ENCODE assay signal across 15 cellular contexts in the genomic region with DNA sequence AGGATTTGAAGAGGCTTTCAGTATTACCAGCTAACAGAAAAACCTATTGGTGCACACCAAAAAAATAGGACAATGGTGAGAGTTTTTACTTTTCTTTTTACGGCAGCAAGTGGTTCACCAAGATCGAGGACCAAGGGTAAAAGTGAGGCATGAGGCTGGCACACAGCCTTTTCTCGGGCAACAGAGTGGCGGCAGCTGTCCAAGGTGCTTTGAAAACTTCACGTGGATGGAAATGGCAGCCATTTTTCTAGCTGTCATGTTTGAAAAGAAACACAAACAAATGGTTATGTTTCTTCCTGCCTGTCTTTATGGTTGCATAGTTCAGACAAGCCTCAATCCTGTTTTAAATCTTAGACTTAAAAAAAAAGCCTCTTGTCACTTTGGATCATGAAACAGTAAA.
DNase-seq lines count a peak whose midpoint lies in the region; ATAC-seq, FAIRE-seq and TF ChIP-seq lines count a peak whose summit lies in the region.
"Had no signal": no experiment of that assay in that cellular context is flagged by ENCODE, and none has a peak within 500 bp of the region (broad histone marks: within the 10 kb centered on the region; RNA-seq: fewer than 3 reads in every experiment).

No MANE protein-coding gene starts in this region.

- TF ChIP-seq CTCF in A549 (IDR thresholded peaks at IDR 0.05), result no peak
- TF ChIP-seq CTCF in HCT116 (IDR thresholded peaks at IDR 0.05 in 2 of 3, conservative IDR thresholded peaks at IDR 0.05 in 1 of 3; ENCODE audit: borderline replicate concordance in 1 of 3, insufficient read depth in 1 of 3, low read depth in 2 of 3, low read length in 2 of 3), result no peak
- no peak for TF ChIP-seq CTCF in epithelial cell of esophagus (IDR thresholded peaks at IDR 0.05; ENCODE audit: insufficient read depth, low read depth, low read length, missing control alignments)
- no peak for TF ChIP-seq CTCF in type B pancreatic cell (conservative IDR thresholded peaks at IDR 0.05)
- TF ChIP-seq CTCF in transverse colon (IDR thresholded peaks at IDR 0.05), result no peak

- no peaks in the 10 kb centered on the region for H3K4me1 Mint-ChIP-seq in type B pancreatic cell (ENCODE audit: unreplicated experiment)
- H3K4me1 Mint-ChIP-seq: CD8-positive, alpha-beta memory T cell had no signal

- TF ChIP-seq POLR2A in A549 (IDR thresholded peaks at IDR 0.05; ENCODE audit: low read length), result no peak
- TF ChIP-seq POLR2A in HCT116 (IDR thresholded peaks at IDR 0.05; ENCODE audit: borderline replicate concordance, extremely low read depth, insufficient read depth, insufficient read length), result no peak
- no peak for TF ChIP-seq POLR2A in transverse colon (IDR thresholded peaks at IDR 0.05)

- H4K20me1 ChIP-seq in HCT116 (ENCODE audit: insufficient read depth), result no peaks in the 10 kb centered on the region

- H3K9me2 ChIP-seq in HCT116 (ENCODE audit: insufficient read depth), result no peaks in the 10 kb centered on the region

- H3K9ac ChIP-seq in HCT116 (ENCODE audit: low read length), result no peak overlapping the region

- H3K4me1 ChIP-seq in A549 (no peaks in the 10 kb centered on the region), HCT116 (ENCODE audit: control insufficient read depth in 1 of 2, insufficient read depth in 2 of 2, low read length in 2 of 2) (no peaks in the 10 kb centered on the region), transverse colon (no peaks in the 10 kb centered on the region)
- H3K4me1 ChIP-seq: Caco-2 had no signal

- H3K4me2 ChIP-seq in A549 (no peak overlapping the region), HCT116 (ENCODE audit: low read length) (no peak overlapping the region)

- H3K27me3 Mint-ChIP-seq in type B pancreatic cell, result no peaks in the 10 kb centered on the region
- H3K27me3 Mint-ChIP-seq: CD8-positive, alpha-beta memory T cell had no signal

- no peak for FAIRE-seq in A549 (lab: Jason Lieb, UNC)
- FAIRE-seq: GM18507 had no signal

- CTCF ChIA-PET in A549 (lab: Yijun Ruan, JAX), result interaction anchor here (1.6 kb wide), 1 partner anchor 9 kb away, joined by 5 read pairs; no protein-coding TSS in a partner anchor
- CTCF ChIA-PET in HCT116 (lab: Charles Lee), result interaction anchor here (2.8 kb wide), 1 partner anchor 145 kb away, joined by 21 read pairs; no protein-coding TSS in a partner anchor

- no peak for TF ChIP-seq RAD21 in A549 (conservative IDR thresholded peaks at IDR 0.05 in 1 of 2, IDR thresholded peaks at IDR 0.05 in 1 of 2)
- no peak for TF ChIP-seq RAD21 in HCT116 (IDR thresholded peaks at IDR 0.05; ENCODE audit: low read depth)

- no peaks in the 10 kb centered on the region for H3K36me3 Mint-ChIP-seq in type B pancreatic cell

- no peak overlapping the region for H2AFZ ChIP-seq in HCT116 (ENCODE audit: low read depth, low read length, poor library complexity, severe bottlenecking)

- no peak for DNase-seq in A549 (ENCODE audit: low read depth in 1 of 2, low spot score in 1 of 2)
- no peak for DNase-seq in HCT116 (ENCODE audit: low read depth, low spot score)
- DNase-seq in epithelial cell of esophagus (ENCODE audit: low read depth), result peak; percentile 4
- DNase-seq in type B pancreatic cell (ENCODE audit: extremely low spot score, unreplicated experiment), result no peak
- no peak for DNase-seq in NCI-H82 treated with DMSO at 0.1 percent for 48 hours (lab: John Stamatoyannopoulos, UW; ENCODE audit: unreplicated experiment)
- no peak for DNase-seq in transverse colon
- DNase-seq: Caco-2; CD8-positive, alpha-beta memory T cell; DMS53; GF-D8; HCEC 1CT; IMR-90; KG1 had no signal

- H3K4me3 Mint-ChIP-seq in type B pancreatic cell, result no peak overlapping the region
- H3K4me3 Mint-ChIP-seq: CD8-positive, alpha-beta memory T cell had no signal

- H3K36me3 ChIP-seq in HCT116 (ENCODE audit: control insufficient read depth in 1 of 2, insufficient read depth in 2 of 2, low read length in 2 of 2), result no peaks in the 10 kb centered on the region
- H3K36me3 ChIP-seq in transverse colon, result no peaks in the 10 kb centered on the region

- no TSS peak for BruUV-seq in HCT116 (replicated peaks; lab: Mats Ljungman, UMichigan)

- WGBS in A549 (ENCODE audit: missing lambda C conversion rate), result 18% methylated on average over 5 of the region's 5 CpGs
- WGBS in transverse colon (ENCODE audit: low coverage in 1 of 2), 2 donors, result 65% methylated on average over 5 of the region's 5 CpGs; no CpG with 5 or more reads in 1 of the 2 donors

- POLR2A ChIA-PET in A549 (lab: Yijun Ruan, JAX) (no interaction called here), HCT116 (lab: Charles Lee) (no interaction called here)

- in situ Hi-C loops in transverse colon (cut with MboI; ENCODE audit: low pct_ligation_motif_present in 1 of 4, low pct_unique_long_range_greater_than_20kb in 1 of 4, low sequenced_read_pairs in 3 of 4), result no loop called here

- H3K27ac Mint-ChIP-seq in type B pancreatic cell, result no peak overlapping the region
- H3K27ac Mint-ChIP-seq: CD8-positive, alpha-beta memory T cell had no signal

- intact Hi-C loops in HCT116 (cut with micrococcal nuclease) (loop anchor here (5.0 kb wide), 2 partner anchors 143 to 538 kb away; no protein-coding TSS in a partner anchor), transverse colon (cut with DNase I; ENCODE audit: low total_unique reads) (no loop called here)

- H3K27ac ChIP-seq in A549 (no peak overlapping the region), HCT116 (ENCODE audit: low read depth, low read length) (no peak overlapping the region), transverse colon (no peak overlapping the region)

- no peak for ATAC-seq in A549
- ATAC-seq in HCT116, result no peak

- no peaks in the 10 kb centered on the region for H3K79me2 ChIP-seq in HCT116 (ENCODE audit: insufficient read depth, low read length)

- TF ChIP-seq EP300 in A549 (IDR thresholded peaks at IDR 0.05) (no peak), transverse colon (IDR thresholded peaks at IDR 0.05; ENCODE audit: low read depth) (no peak)

- H3K4me3 ChIP-seq in A549 (no peak overlapping the region), HCT116 (replicated peaks in 1 of 2; ENCODE audit: low read depth in 1 of 2, low read length in 2 of 2) (no peak overlapping the region), epithelial cell of esophagus (ENCODE audit: low read length) (no peak overlapping the region), transverse colon (no peak overlapping the region)

- peaks cover 4% of the 10 kb centered on the region; the same call in 2 of the 3 replicates for H3K9me3 ChIP-seq in A549
- no peaks in the 10 kb centered on the region for H3K9me3 ChIP-seq in HCT116 (ENCODE audit: control insufficient read depth in 1 of 2, insufficient read depth in 1 of 2, low read depth in 1 of 2, low read length in 2 of 2)
- no peaks in the 10 kb centered on the region for H3K9me3 ChIP-seq in transverse colon
- H3K9me3 ChIP-seq: Caco-2 had no signal

- H3K27me3 ChIP-seq in HCT116 (ENCODE audit: insufficient read depth, low read length), result no peaks in the 10 kb centered on the region
- no peaks in the 10 kb centered on the region for H3K27me3 ChIP-seq in transverse colon

- RAD21 ChIA-PET in HCT116 (lab: Charles Lee; ENCODE audit: low non-redundant PET in 1 of 2, low total read pairs in 2 of 2, uncharacterized antibody in 2 of 2, unreplicated experiment in 2 of 2), result no interaction called here

- peaks cover 5% of the 10 kb centered on the region for H3K9me3 Mint-ChIP-seq in type B pancreatic cell

TF ChIP-seq in A549, 52 proteins besides CTCF, POLR2A, EP300 and RAD21 (continues in another document):
- no peak for TF ChIP-seq MAZ (IDR thresholded peaks at IDR 0.05; ENCODE audit: borderline replicate concordance, low read depth, low read length)
- no peak for TF ChIP-seq FOSL2 (IDR thresholded peaks at IDR 0.05)
- no peak for TF ChIP-seq FOSL2 (CRISPR knock-in tag; IDR thresholded peaks at IDR 0.05)

TF ChIP-seq in PFSK-1, 5 proteins besides CTCF, POLR2A, EP300 and RAD21:
- TF ChIP-seq, protein P1, sequence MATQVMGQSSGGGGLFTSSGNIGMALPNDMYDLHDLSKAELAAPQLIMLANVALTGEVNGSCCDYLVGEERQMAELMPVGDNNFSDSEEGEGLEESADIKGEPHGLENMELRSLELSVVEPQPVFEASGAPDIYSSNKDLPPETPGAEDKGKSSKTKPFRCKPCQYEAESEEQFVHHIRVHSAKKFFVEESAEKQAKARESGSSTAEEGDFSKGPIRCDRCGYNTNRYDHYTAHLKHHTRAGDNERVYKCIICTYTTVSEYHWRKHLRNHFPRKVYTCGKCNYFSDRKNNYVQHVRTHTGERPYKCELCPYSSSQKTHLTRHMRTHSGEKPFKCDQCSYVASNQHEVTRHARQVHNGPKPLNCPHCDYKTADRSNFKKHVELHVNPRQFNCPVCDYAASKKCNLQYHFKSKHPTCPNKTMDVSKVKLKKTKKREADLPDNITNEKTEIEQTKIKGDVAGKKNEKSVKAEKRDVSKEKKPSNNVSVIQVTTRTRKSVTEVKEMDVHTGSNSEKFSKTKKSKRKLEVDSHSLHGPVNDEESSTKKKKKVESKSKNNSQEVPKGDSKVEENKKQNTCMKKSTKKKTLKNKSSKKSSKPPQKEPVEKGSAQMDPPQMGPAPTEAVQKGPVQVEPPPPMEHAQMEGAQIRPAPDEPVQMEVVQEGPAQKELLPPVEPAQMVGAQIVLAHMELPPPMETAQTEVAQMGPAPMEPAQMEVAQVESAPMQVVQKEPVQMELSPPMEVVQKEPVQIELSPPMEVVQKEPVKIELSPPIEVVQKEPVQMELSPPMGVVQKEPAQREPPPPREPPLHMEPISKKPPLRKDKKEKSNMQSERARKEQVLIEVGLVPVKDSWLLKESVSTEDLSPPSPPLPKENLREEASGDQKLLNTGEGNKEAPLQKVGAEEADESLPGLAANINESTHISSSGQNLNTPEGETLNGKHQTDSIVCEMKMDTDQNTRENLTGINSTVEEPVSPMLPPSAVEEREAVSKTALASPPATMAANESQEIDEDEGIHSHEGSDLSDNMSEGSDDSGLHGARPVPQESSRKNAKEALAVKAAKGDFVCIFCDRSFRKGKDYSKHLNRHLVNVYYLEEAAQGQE (IDR thresholded peaks at IDR 0.05; ENCODE audit: insufficient read depth in 1 of 2, low read depth in 2 of 2, low read length in 2 of 2), result peak; percentile 71 to 90
- no peak for TF ChIP-seq POLR2AphosphoS5 (IDR thresholded peaks at IDR 0.05; ENCODE audit: low read depth, low read length)
- no peak for TF ChIP-seq SIN3A (IDR thresholded peaks at IDR 0.05; ENCODE audit: borderline replicate concordance, insufficient read depth, low read length)
- no peak for TF ChIP-seq FOXP2 (optimal IDR thresholded peaks at IDR 0.05; ENCODE audit: borderline replicate concordance, extremely low read depth, extremely low read length, insufficient read depth)
- TF ChIP-seq TAF1 (IDR thresholded peaks at IDR 0.05; ENCODE audit: borderline replicate concordance, insufficient read depth, low read length), result no peak
